ENCODE assay signal across 33 cellular contexts in genomic region chr1:90963236-90963635, GRCh38.
"Had no signal": no experiment of that assay in that cellular context is flagged by ENCODE, and none has a peak within 500 bp of the region (broad histone marks: within the 10 kb centered on the region; RNA-seq: fewer than 3 reads in every experiment).

No MANE protein-coding gene starts in this region.

- H3K9me3 Mint-ChIP-seq: activated B cell treated with CpG ODN at 0.5 μM for 24 hours; activated naive CD8-positive, alpha-beta T cell treated with anti-CD3 and anti-CD28 coated beads, Interleukin-2, amount 10 ng/mL, durations not matched to agents 7 days and 5 days; central memory CD8-positive, alpha-beta T cell; dendritic cell treated with granulocyte-macrophage colony-stimulating factor and Interleukin-4, amounts not matched to agents 40 ng/mL and 50 ng/mL, for 4 days; endodermal cell; T-helper 2 cell treated with Interferon-gamma antibody and Interleukin-4, amounts not matched to agents 5 μg/mL and 100 μg/mL, for 36 hours had no signal

- H3K27ac Mint-ChIP-seq: activated B cell treated with CpG ODN at 0.5 μM for 24 hours; activated CD8-positive, alpha-beta T cell treated with anti-CD3 and anti-CD28 coated beads for 36 hours; activated naive CD4-positive, alpha-beta T cell treated with anti-CD3 and anti-CD28 coated beads, Interleukin-2, amount 10 ng/mL, durations not matched to agents 7 days and 5 days; activated naive CD4-positive, alpha-beta T cell treated with anti-CD3 and anti-CD28 coated beads, Interleukin-2, amount 50 U/mL, for 72 hours; activated naive CD8-positive, alpha-beta T cell treated with anti-CD3 and anti-CD28 coated beads, Interleukin-2, amount 10 ng/mL, durations not matched to agents 7 days and 5 days; dendritic cell treated with granulocyte-macrophage colony-stimulating factor and Interleukin-4, amounts not matched to agents 40 ng/mL and 50 ng/mL, for 4 days; endodermal cell; T-helper 17 cell; T-helper 2 cell treated with Interferon-gamma antibody and Interleukin-4, amounts not matched to agents 5 μg/mL and 100 μg/mL, for 36 hours had no signal

- ATAC-seq: activated CD4-positive, CD25-positive, alpha-beta regulatory T cell treated with anti-CD3 and anti-CD28 coated beads, Interleukin-2, amount 50 U/mL, for 24 hours; activated CD8-positive, alpha-beta T cell treated with anti-CD3 and anti-CD28 coated beads for 36 hours; activated naive CD4-positive, alpha-beta T cell treated with anti-CD3 and anti-CD28 coated beads, Interleukin-2, amount 50 U/mL, for 72 hours; foreskin keratinocyte; heart left ventricle; T-helper 17 cell had no signal

- H3K4me3 ChIP-seq: ascending aorta, coronary artery, dorsolateral prefrontal cortex, esophagus muscularis mucosa, gastrocnemius medialis, heart left ventricle had no signal

- H3K27ac ChIP-seq: ascending aorta, brain microvascular endothelial cell, coronary artery, esophagus muscularis mucosa, foreskin keratinocyte, heart left ventricle, WERI-Rb-1 had no signal

- FAIRE-seq: bronchial epithelial cell had no signal

- DNase-seq: activated B cell treated with CpG ODN at 0.5 μM for 24 hours; activated CD4-positive, alpha-beta T cell treated with anti-CD3 and anti-CD28 coated beads for 48 hours; activated CD4-positive, alpha-beta T cell treated with anti-CD3 and anti-CD28 coated beads, Interleukin-2, amount 50 U/mL, for 1 hour; activated CD4-positive, alpha-beta T cell treated with anti-CD3 and anti-CD28 coated beads, Interleukin-2, amount 50 U/mL, for 48 hours; activated CD8-positive, alpha-beta memory T cell treated with anti-CD3 and anti-CD28 coated beads for 24 hours; activated CD8-positive, alpha-beta T cell treated with anti-CD3 and anti-CD28 coated beads for 36 hours; activated gamma-delta T cell; activated naive CD4-positive, alpha-beta T cell; activated naive CD4-positive, alpha-beta T cell treated with anti-CD3 and anti-CD28 coated beads, Interleukin-2, amount 10 ng/mL, durations not matched to agents 7 days and 5 days; activated naive CD8-positive, alpha-beta T cell treated with anti-CD3 and anti-CD28 coated beads, Interleukin-2, amount 10 ng/mL, durations not matched to agents 7 days and 5 days; activated T-cell treated with anti-CD3 and anti-CD28 coated beads, Interleukin-2, amount 50 U/mL, for 48 hours; dorsolateral prefrontal cortex; effector memory CD4-positive, alpha-beta T cell; endodermal cell; erythroblast; foreskin keratinocyte; gastrocnemius medialis; glutamatergic neuron; heart left ventricle; T-helper 1 cell; T-helper 17 cell; T1000; WERI-Rb-1 had no signal

- H3K4me3 Mint-ChIP-seq: activated B cell treated with CpG ODN at 0.5 μM for 24 hours; activated CD8-positive, alpha-beta T cell treated with anti-CD3 and anti-CD28 coated beads for 36 hours; activated naive CD4-positive, alpha-beta T cell treated with anti-CD3 and anti-CD28 coated beads, Interleukin-2, amount 10 ng/mL, durations not matched to agents 7 days and 5 days; activated naive CD8-positive, alpha-beta T cell treated with anti-CD3 and anti-CD28 coated beads, Interleukin-2, amount 10 ng/mL, durations not matched to agents 7 days and 5 days; central memory CD8-positive, alpha-beta T cell; dendritic cell treated with granulocyte-macrophage colony-stimulating factor and Interleukin-4, amounts not matched to agents 40 ng/mL and 50 ng/mL, for 4 days; endodermal cell; T-helper 17 cell; T-helper 2 cell treated with Interferon-gamma antibody and Interleukin-4, amounts not matched to agents 5 μg/mL and 100 μg/mL, for 36 hours had no signal

- H3K27me3 ChIP-seq: ascending aorta, brain microvascular endothelial cell, dorsolateral prefrontal cortex, esophagus muscularis mucosa, foreskin keratinocyte, gastrocnemius medialis, heart left ventricle had no signal

- H3K27me3 Mint-ChIP-seq: activated B cell treated with CpG ODN at 0.5 μM for 24 hours; activated CD8-positive, alpha-beta T cell treated with anti-CD3 and anti-CD28 coated beads for 36 hours; activated naive CD4-positive, alpha-beta T cell treated with anti-CD3 and anti-CD28 coated beads, Interleukin-2, amount 10 ng/mL, durations not matched to agents 7 days and 5 days; activated naive CD8-positive, alpha-beta T cell treated with anti-CD3 and anti-CD28 coated beads, Interleukin-2, amount 10 ng/mL, durations not matched to agents 7 days and 5 days; central memory CD8-positive, alpha-beta T cell; dendritic cell treated with granulocyte-macrophage colony-stimulating factor and Interleukin-4, amounts not matched to agents 40 ng/mL and 50 ng/mL, for 4 days; T-helper 17 cell had no signal

- H3K36me3 ChIP-seq: ascending aorta, brain microvascular endothelial cell, esophagus muscularis mucosa, gastrocnemius medialis had no signal

- H3K9me3 ChIP-seq: ascending aorta, esophagus muscularis mucosa, gastrocnemius medialis had no signal
